In genomic region chr12:68809190-68810026, GRCh38 we compare ENCODE assay signal across 1 cellular context.
TF ChIP-seq lines count a peak whose summit lies in the region.

No MANE protein-coding gene starts in this region.

TF ChIP-seq in A549, 52 proteins besides CTCF, POLR2A, EP300 and RAD21 (continued from another document):
- TF ChIP-seq, protein P1, sequence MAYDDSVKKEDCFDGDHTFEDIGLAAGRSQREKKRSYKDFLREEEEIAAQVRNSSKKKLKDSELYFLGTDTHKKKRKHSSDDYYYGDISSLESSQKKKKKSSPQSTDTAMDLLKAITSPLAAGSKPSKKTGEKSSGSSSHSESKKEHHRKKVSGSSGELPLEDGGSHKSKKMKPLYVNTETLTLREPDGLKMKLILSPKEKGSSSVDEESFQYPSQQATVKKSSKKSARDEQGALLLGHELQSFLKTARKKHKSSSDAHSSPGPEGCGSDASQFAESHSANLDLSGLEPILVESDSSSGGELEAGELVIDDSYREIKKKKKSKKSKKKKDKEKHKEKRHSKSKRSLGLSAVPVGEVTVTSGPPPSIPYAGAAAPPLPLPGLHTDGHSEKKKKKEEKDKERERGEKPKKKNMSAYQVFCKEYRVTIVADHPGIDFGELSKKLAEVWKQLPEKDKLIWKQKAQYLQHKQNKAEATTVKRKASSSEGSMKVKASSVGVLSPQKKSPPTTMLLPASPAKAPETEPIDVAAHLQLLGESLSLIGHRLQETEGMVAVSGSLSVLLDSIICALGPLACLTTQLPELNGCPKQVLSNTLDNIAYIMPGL (CRISPR knock-in tag; IDR thresholded peaks at IDR 0.05; ENCODE audit: borderline replicate concordance), result no peak
- TF ChIP-seq JUN (IDR thresholded peaks at IDR 0.05) (peak in 1 of 2 experiments; percentile 12; a peak in 2 of 5 replicates), E2F6 (IDR thresholded peaks at IDR 0.05; ENCODE audit: borderline replicate concordance, low read depth) (no peak), HOXB5 (CRISPR knock-in tag; IDR thresholded peaks at IDR 0.05) (0 out of 2 replicates have a peak, but pooled peaks have one; percentile 36), GATA3 (IDR thresholded peaks at IDR 0.05; ENCODE audit: borderline replicate concordance) (no peak), ZNF302 (CRISPR knock-in tag; IDR thresholded peaks at IDR 0.05) (no peak), ZFP36 (IDR thresholded peaks at IDR 0.05; ENCODE audit: borderline replicate concordance, partially characterized antibody) (no peak), CHD2 (IDR thresholded peaks at IDR 0.05; ENCODE audit: low read length, partially characterized antibody) (no peak), ATOH8 (CRISPR knock-in tag; IDR thresholded peaks at IDR 0.05; ENCODE audit: low read depth) (no peak), HDAC2 (IDR thresholded peaks at IDR 0.05) (peak; percentile 85; the same call in 1 of the 2 replicates), POLR2AphosphoS2 (conservative IDR thresholded peaks at IDR 0.05; ENCODE audit: low read length) (no peak), CEBPB (IDR thresholded peaks at IDR 0.05) (0 out of 4 replicates have a peak, but pooled peaks of 1 of the 2 experiments have one; percentile 13), FOXS1 (CRISPR knock-in tag; IDR thresholded peaks at IDR 0.05) (no peak), TP53 (CRISPR knock-in tag; IDR thresholded peaks at IDR 0.05) (no peak), RFX5 (IDR thresholded peaks at IDR 0.05) (no peak), MAFK (IDR thresholded peaks at IDR 0.05; ENCODE audit: partially characterized antibody) (no peak), HOXB13 (CRISPR knock-in tag; IDR thresholded peaks at IDR 0.05; ENCODE audit: low read depth) (no peak), EHF (CRISPR knock-in tag; IDR thresholded peaks at IDR 0.05) (no peak), HOXA7 (CRISPR knock-in tag; IDR thresholded peaks at IDR 0.05) (no peak), EHMT2 (IDR thresholded peaks at IDR 0.05; ENCODE audit: low read depth) (no peak), KDM1A (IDR thresholded peaks at IDR 0.05; ENCODE audit: low read depth) (no peak)
- TF ChIP-seq, protein P2, sequence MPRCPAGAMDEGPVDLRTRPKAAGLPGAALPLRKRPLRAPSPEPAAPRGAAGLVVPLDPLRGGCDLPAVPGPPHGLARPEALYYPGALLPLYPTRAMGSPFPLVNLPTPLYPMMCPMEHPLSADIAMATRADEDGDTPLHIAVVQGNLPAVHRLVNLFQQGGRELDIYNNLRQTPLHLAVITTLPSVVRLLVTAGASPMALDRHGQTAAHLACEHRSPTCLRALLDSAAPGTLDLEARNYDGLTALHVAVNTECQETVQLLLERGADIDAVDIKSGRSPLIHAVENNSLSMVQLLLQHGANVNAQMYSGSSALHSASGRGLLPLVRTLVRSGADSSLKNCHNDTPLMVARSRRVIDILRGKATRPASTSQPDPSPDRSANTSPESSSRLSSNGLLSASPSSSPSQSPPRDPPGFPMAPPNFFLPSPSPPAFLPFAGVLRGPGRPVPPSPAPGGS (IDR thresholded peaks at IDR 0.05), result no peak
